6 cellular contexts compared by ENCODE assay signal in the genomic region with DNA sequence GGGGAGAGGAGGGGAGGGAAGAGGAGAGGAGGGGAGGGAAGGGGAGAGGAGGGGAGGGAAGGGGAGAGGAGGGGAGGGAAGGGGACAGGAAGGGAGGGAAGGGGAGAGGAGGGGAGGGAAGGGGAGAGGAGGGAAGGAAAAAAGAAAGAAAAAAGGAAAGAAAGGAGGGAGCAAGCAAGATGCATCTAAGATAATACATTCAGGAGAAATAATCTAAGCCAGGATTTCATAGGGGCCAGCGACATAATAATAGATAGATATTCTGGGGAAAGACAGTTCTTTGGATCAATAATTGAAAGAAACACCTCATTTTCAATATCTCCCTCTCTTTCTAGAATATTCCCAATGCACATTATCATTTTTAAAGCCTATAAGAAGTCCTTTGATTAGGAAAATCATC.
"Had no signal": no experiment of that assay in that cellular context is flagged by ENCODE, and none has a peak within 500 bp of the region (broad histone marks: within the 10 kb centered on the region; RNA-seq: fewer than 3 reads in every experiment).

No MANE protein-coding gene starts in this region.

- FAIRE-seq: HTR-8/SVneo had no signal

- H3K9ac ChIP-seq: KMS-11 had no signal

- H3K27ac ChIP-seq: HL-60, KMS-11 had no signal

- H3K27ac Mint-ChIP-seq: IgD-negative memory B cell had no signal

- H3K4me2 ChIP-seq: KMS-11 had no signal

- DNase-seq: KBM-7, KG1 had no signal

- H3K4me3 Mint-ChIP-seq: IgD-negative memory B cell had no signal
